In the genomic region with DNA sequence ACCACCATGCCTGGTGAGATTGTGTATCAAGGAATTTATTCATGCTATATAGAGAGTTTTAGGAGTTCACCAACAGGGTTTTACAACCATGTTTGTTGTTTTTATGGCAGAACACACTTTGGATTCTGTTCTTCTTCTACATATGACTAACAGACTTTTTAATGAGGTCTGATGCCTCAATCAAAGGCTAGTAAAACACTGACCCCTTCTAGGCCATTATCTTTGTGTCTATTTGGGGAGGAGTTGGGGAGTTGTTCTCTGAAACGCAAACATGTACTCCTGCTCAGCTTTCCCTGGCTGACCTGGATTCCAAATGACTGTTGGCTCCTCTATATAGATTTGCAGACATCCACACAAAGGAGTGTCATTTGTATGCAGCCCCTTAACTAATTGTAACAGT, we compare ENCODE assay signal across 17 cellular contexts.
DNase-seq lines count a peak whose midpoint lies in the region; ATAC-seq and TF ChIP-seq lines count a peak whose summit lies in the region.
"Had no signal": no experiment of that assay in that cellular context is flagged by ENCODE, and none has a peak within 500 bp of the region (broad histone marks: within the 10 kb centered on the region; RNA-seq: fewer than 3 reads in every experiment).

No MANE protein-coding gene starts in this region.

- peaks cover 43 to 73% (median 59%) of the 10 kb centered on the region in 4 donors for H3K4me1 ChIP-seq in transverse colon

- no peak overlapping the region for H3K4me3 ChIP-seq in transverse colon

- peaks cover 33% of the 10 kb centered on the region for H3K4me1 Mint-ChIP-seq in nephron progenitor cell
- H3K4me1 Mint-ChIP-seq: CD4-positive, CD25-positive, alpha-beta regulatory T cell had no signal

- 33% methylated on average over 1 of the region's 1 CpG; no CpG with 5 or more reads in 1 of the 2 donors for WGBS in transverse colon (ENCODE audit: low coverage in 1 of 2), 2 donors

- in situ Hi-C loops in transverse colon (cut with MboI; ENCODE audit: low pct_ligation_motif_present in 1 of 4, low pct_unique_long_range_greater_than_20kb in 1 of 4, low sequenced_read_pairs in 3 of 4), result loop anchor here in 1 of 4 donors (25.0 kb wide), 2 partner anchors 299 to 576 kb away; no protein-coding TSS in a partner anchor

- H3K9me3 ChIP-seq in transverse colon, result no peaks in the 10 kb centered on the region

- peak overlapping the region; percentile 84 to 87 (median 86) for H3K27ac ChIP-seq in transverse colon

- ATAC-seq in left colon, result peak; percentile 70
- ATAC-seq in GM21360 (IDR thresholded peaks at IDR 0.05; ENCODE audit: unreplicated experiment), result no peak

- no peaks in the 10 kb centered on the region for H3K27me3 ChIP-seq in transverse colon

- TF ChIP-seq CTCF in nephron progenitor cell (IDR thresholded peaks at IDR 0.05), result no peak
- TF ChIP-seq CTCF in transverse colon (IDR thresholded peaks at IDR 0.05), result no peak

- TF ChIP-seq POLR2A in transverse colon (IDR thresholded peaks at IDR 0.05), result no peak

- peaks cover 9% of the 10 kb centered on the region for H3K9me3 Mint-ChIP-seq in nephron progenitor cell
- H3K9me3 Mint-ChIP-seq: activated naive CD4-positive, alpha-beta T cell treated with anti-CD3 and anti-CD28 coated beads for 36 hours; activated T-cell treated with anti-CD3 and anti-CD28 coated beads, Interleukin-2, amount 50 U/mL, for 24 hours had no signal

- DNase-seq in NCI-H69 (lab: John Stamatoyannopoulos, UW), result peak; percentile 52
- no peak for DNase-seq in left colon
- DNase-seq in nephron progenitor cell, result no peak
- no peak for DNase-seq in transverse colon
- no peak for DNase-seq in DMS114 treated with DMSO at 0.1 percent for 48 hours (lab: John Stamatoyannopoulos, UW; ENCODE audit: unreplicated experiment)
- DNase-seq in DMS 273 treated with DMSO at 0.1 percent for 48 hours (lab: John Stamatoyannopoulos, UW), result no peak
- DNase-seq: activated CD4-positive, CD25-positive, alpha-beta regulatory T cell; activated naive CD4-positive, alpha-beta T cell treated with anti-CD3 and anti-CD28 coated beads for 36 hours; activated T-cell treated with anti-CD3 and anti-CD28 coated beads, Interleukin-2, amount 50 U/mL, for 24 hours; CD4-positive, CD25-positive, alpha-beta regulatory T cell; central memory CD4-positive, alpha-beta T cell; erythroblast; NCI-H1105; NCI-H2081; NCI-H510A treated with DMSO at 0.1 percent for 48 hours; retina had no signal

- no peak overlapping the region for H3K4me3 Mint-ChIP-seq in nephron progenitor cell
- H3K4me3 Mint-ChIP-seq: activated naive CD4-positive, alpha-beta T cell treated with anti-CD3 and anti-CD28 coated beads for 36 hours; activated T-cell treated with anti-CD3 and anti-CD28 coated beads, Interleukin-2, amount 50 U/mL, for 24 hours; CD4-positive, CD25-positive, alpha-beta regulatory T cell had no signal

- peaks cover 9% of the 10 kb centered on the region for H3K36me3 Mint-ChIP-seq in nephron progenitor cell (ENCODE audit: low read depth)
- H3K36me3 Mint-ChIP-seq: CD4-positive, CD25-positive, alpha-beta regulatory T cell had no signal

- no peak for TF ChIP-seq EP300 in transverse colon (IDR thresholded peaks at IDR 0.05; ENCODE audit: low read depth)

- intact Hi-C loops in left colon (cut with DNase I, micrococcal nuclease), result no loop called here
- intact Hi-C loops in transverse colon (cut with DNase I; ENCODE audit: low total_unique reads), result no loop called here

- no peaks in the 10 kb centered on the region for H3K27me3 Mint-ChIP-seq in nephron progenitor cell (ENCODE audit: low read depth, poor library complexity)
- H3K27me3 Mint-ChIP-seq: activated T-cell treated with anti-CD3 and anti-CD28 coated beads, Interleukin-2, amount 50 U/mL, for 24 hours; CD4-positive, CD25-positive, alpha-beta regulatory T cell had no signal

- H3K36me3 ChIP-seq in transverse colon, result no peaks in the 10 kb centered on the region

- peak overlapping the region; percentile 63 for H3K27ac Mint-ChIP-seq in nephron progenitor cell
- H3K27ac Mint-ChIP-seq: activated naive CD4-positive, alpha-beta T cell treated with anti-CD3 and anti-CD28 coated beads for 36 hours; activated T-cell treated with anti-CD3 and anti-CD28 coated beads, Interleukin-2, amount 50 U/mL, for 24 hours had no signal
